Comparison of ENCODE assay signal across 8 cellular contexts in genomic region chr4:49512658-49513545, GRCh38.
DNase-seq lines count a peak whose midpoint lies in the region; ATAC-seq and TF ChIP-seq lines count a peak whose summit lies in the region.
"Not testable (repeated sequence)": the region's sequence is repeated elsewhere in the genome, so short reads cannot be mapped to it uniquely, and the experiment has no call there.

No MANE protein-coding gene starts in this region.

- ATAC-seq in left ventricle myocardium superior, lower lobe of right lung, sciatic nerve: not testable (repeated sequence)

- POLR2A ChIA-PET in GM10248 (lab: Yijun Ruan, JAX); PC-9 (lab: Charles Lee; ENCODE audit: unreplicated experiment): not testable (repeated sequence)

- TF ChIP-seq CTCF in 22Rv1 (IDR thresholded peaks at IDR 0.05) (peak; percentile 88), PC-9 (conservative IDR thresholded peaks at IDR 0.05) (0 out of 2 replicates have a peak, but pooled peaks have one; percentile 32)
- not testable (repeated sequence) for TF ChIP-seq CTCF in GM10248 (IDR thresholded peaks at IDR 0.05; ENCODE audit: control extremely low read depth, extremely low read depth, low read depth, missing control alignments); lower lobe of right lung (IDR thresholded peaks at IDR 0.05)

- not testable (repeated sequence) for H3K79me2 ChIP-seq in PC-9 (ENCODE audit: low read depth)

- intact Hi-C loops in PC-9 (cut with micrococcal nuclease; ENCODE audit: unreplicated experiment); left ventricle myocardium superior (cut with micrococcal nuclease); lower lobe of right lung (cut with DNase I); sciatic nerve (cut with DNase I): not testable (repeated sequence)

- DNase-seq in GM10248 (ENCODE audit: extremely low spot score) (peak; percentile 19), dermis blood vessel endothelial cell (peak; percentile 17), left ventricle myocardium superior (peak; percentile 37), lower lobe of right lung (peak; percentile 64), sciatic nerve (ENCODE audit: low spot score) (peak; percentile 73)
- DNase-seq in PC-9, result not testable (repeated sequence)
- DNase-seq in activated CD8-positive, alpha-beta memory T cell treated with anti-CD3 and anti-CD28 coated beads, Interleukin-2, amount 50 U/mL, for 48 hours, result peak; percentile 56

- H3K4me2 ChIP-seq in PC-9, result not testable (repeated sequence)

- CTCF ChIA-PET in GM10248 (lab: Yijun Ruan, JAX); PC-9 (lab: Charles Lee): not testable (repeated sequence)

- H2AFZ ChIP-seq in PC-9, result not testable (repeated sequence)

- H3K27me3 ChIP-seq in PC-9 (ENCODE audit: insufficient read depth, low read depth), result peaks cover 15% of the 10 kb centered on the region; the same call in 1 of the 2 replicates
- H3K27me3 ChIP-seq in lower lobe of right lung (ENCODE audit: low read depth), result not testable (repeated sequence)

- not testable (repeated sequence) for H3K27ac ChIP-seq in 22Rv1, PC-9, lower lobe of right lung

- not testable (repeated sequence) for H3K9me3 ChIP-seq in PC-9 (ENCODE audit: insufficient read depth, low read depth)
- H3K9me3 ChIP-seq in lower lobe of right lung, result peaks cover 19% of the 10 kb centered on the region

- not testable (repeated sequence) for H3K36me3 ChIP-seq in PC-9 (ENCODE audit: low read depth); lower lobe of right lung

- not testable (repeated sequence) for H3K4me3 ChIP-seq in PC-9, lower lobe of right lung

- H3F3A ChIP-seq in PC-9 (ENCODE audit: insufficient read depth, low read depth), result not testable (repeated sequence)

- H3K9me2 ChIP-seq in PC-9 (ENCODE audit: insufficient read depth), result not testable (repeated sequence)

- H4K20me1 ChIP-seq in PC-9 (ENCODE audit: insufficient read depth), result not testable (repeated sequence)

- not testable (repeated sequence) for H3K4me1 ChIP-seq in PC-9 (replicated peaks; ENCODE audit: insufficient read depth); lower lobe of right lung

- not testable (repeated sequence) for BruUV-seq in PC-9 (replicated peaks; lab: Mats Ljungman, UMichigan)
